Comparison of ENCODE assay signal across 23 cellular contexts in genomic region chr20:50064640-50065615, GRCh38.
"Had no signal": no experiment of that assay in that cellular context is flagged by ENCODE, and none has a peak within 500 bp of the region (broad histone marks: within the 10 kb centered on the region; RNA-seq: fewer than 3 reads in every experiment).

No MANE protein-coding gene starts in this region.

- H3K4me1 Mint-ChIP-seq: activated naive CD8-positive, alpha-beta T cell treated with anti-CD3 and anti-CD28 coated beads, Interleukin-2, amount 10 ng/mL, durations not matched to agents 7 days and 5 days; naive thymus-derived CD8-positive, alpha-beta T cell had no signal

- H3K9me3 Mint-ChIP-seq: activated CD4-positive, alpha-beta memory T cell treated with anti-CD3 and anti-CD28 coated beads for 36 hours; activated naive CD4-positive, alpha-beta T cell treated with anti-CD3 and anti-CD28 coated beads for 36 hours; activated naive CD8-positive, alpha-beta T cell treated with anti-CD3 and anti-CD28 coated beads, Interleukin-2, amount 10 ng/mL, durations not matched to agents 7 days and 5 days; activated T-cell treated with anti-CD3 and anti-CD28 coated beads, Interleukin-2, amount 50 U/mL, for 72 hours; naive thymus-derived CD8-positive, alpha-beta T cell; T-helper 1 cell treated with Interleukin-12 subunit alpha and Interleukin-12 subunit beta and Interleukin-4 antibody, amounts not matched to agents 30 μg/mL and 1 μg/mL, for 36 hours; type B pancreatic cell had no signal

- H3K4me1 ChIP-seq: heart left ventricle, parathyroid adenoma, stomach, vagina had no signal

- H3K27ac ChIP-seq: cardiac muscle cell, epithelial cell of prostate, heart left ventricle, parathyroid adenoma, skin epidermis, stomach, vagina had no signal

- H3K4me3 ChIP-seq: cardiac muscle cell, heart left ventricle, skin epidermis, stomach, vagina had no signal

- ATAC-seq: activated T-cell treated with anti-CD3 and anti-CD28 coated beads, Interleukin-2, amount 50 U/mL, for 72 hours; heart left ventricle; left cardiac atrium; naive thymus-derived CD8-positive, alpha-beta T cell; right cardiac atrium had no signal

- H3K27me3 Mint-ChIP-seq: activated CD4-positive, alpha-beta memory T cell treated with anti-CD3 and anti-CD28 coated beads for 36 hours; activated naive CD8-positive, alpha-beta T cell treated with anti-CD3 and anti-CD28 coated beads, Interleukin-2, amount 10 ng/mL, durations not matched to agents 7 days and 5 days; type B pancreatic cell had no signal

- H3K9me3 ChIP-seq: heart left ventricle, stomach, vagina had no signal

- H3K9ac ChIP-seq: parathyroid adenoma had no signal

- H3K36me3 Mint-ChIP-seq: activated CD4-positive, alpha-beta memory T cell treated with anti-CD3 and anti-CD28 coated beads for 36 hours; activated naive CD8-positive, alpha-beta T cell treated with anti-CD3 and anti-CD28 coated beads, Interleukin-2, amount 10 ng/mL, durations not matched to agents 7 days and 5 days; naive thymus-derived CD8-positive, alpha-beta T cell; type B pancreatic cell had no signal

- H2AFZ ChIP-seq: parathyroid adenoma had no signal

- H3K79me2 ChIP-seq: parathyroid adenoma had no signal

- DNase-seq: activated CD4-positive, alpha-beta memory T cell treated with anti-CD3 and anti-CD28 coated beads for 36 hours; activated CD4-positive, alpha-beta T cell treated with anti-CD3 and anti-CD28 coated beads for 48 hours; activated CD4-positive, CD25-positive, alpha-beta regulatory T cell; activated effector memory CD4-positive, alpha-beta T cell treated with Interleukin-2 at 50 U/mL for 16 hours; activated naive CD4-positive, alpha-beta T cell treated with anti-CD3 and anti-CD28 coated beads for 36 hours; activated naive CD8-positive, alpha-beta T cell treated with anti-CD3 and anti-CD28 coated beads, Interleukin-2, amount 10 ng/mL, durations not matched to agents 7 days and 5 days; activated T-cell treated with anti-CD3 and anti-CD28 coated beads, Interleukin-2, amount 50 U/mL, for 72 hours; amniotic stem cell; cortex of kidney; left cardiac atrium; naive thymus-derived CD8-positive, alpha-beta T cell; stimulated activated CD4-positive, alpha-beta T cell treated with anti-CD3 and anti-CD28 coated beads, Interleukin-1b, Interleukin-23, amount 100 ng/mL, for 48 hours; stomach; T1000 had no signal

- H3K4me3 Mint-ChIP-seq: activated CD4-positive, alpha-beta memory T cell treated with anti-CD3 and anti-CD28 coated beads for 36 hours; activated naive CD4-positive, alpha-beta T cell treated with anti-CD3 and anti-CD28 coated beads for 36 hours; activated naive CD8-positive, alpha-beta T cell treated with anti-CD3 and anti-CD28 coated beads, Interleukin-2, amount 10 ng/mL, durations not matched to agents 7 days and 5 days; activated T-cell treated with anti-CD3 and anti-CD28 coated beads, Interleukin-2, amount 50 U/mL, for 72 hours; naive thymus-derived CD8-positive, alpha-beta T cell; T-helper 1 cell treated with Interleukin-12 subunit alpha and Interleukin-12 subunit beta and Interleukin-4 antibody, amounts not matched to agents 30 μg/mL and 1 μg/mL, for 36 hours; type B pancreatic cell had no signal

- H3K27ac Mint-ChIP-seq: activated CD4-positive, alpha-beta memory T cell treated with anti-CD3 and anti-CD28 coated beads for 36 hours; activated naive CD4-positive, alpha-beta T cell treated with anti-CD3 and anti-CD28 coated beads for 36 hours; activated naive CD8-positive, alpha-beta T cell treated with anti-CD3 and anti-CD28 coated beads, Interleukin-2, amount 10 ng/mL, durations not matched to agents 7 days and 5 days; activated T-cell treated with anti-CD3 and anti-CD28 coated beads, Interleukin-2, amount 50 U/mL, for 72 hours; naive thymus-derived CD8-positive, alpha-beta T cell; T-helper 1 cell treated with Interleukin-12 subunit alpha and Interleukin-12 subunit beta and Interleukin-4 antibody, amounts not matched to agents 30 μg/mL and 1 μg/mL, for 36 hours; type B pancreatic cell had no signal

- H3K36me3 ChIP-seq: cardiac muscle cell, heart left ventricle, stomach, vagina had no signal

- H3K27me3 ChIP-seq: cardiac muscle cell, heart left ventricle, stomach, vagina had no signal
